ENCODE assay signal across 19 cellular contexts in the genomic region with DNA sequence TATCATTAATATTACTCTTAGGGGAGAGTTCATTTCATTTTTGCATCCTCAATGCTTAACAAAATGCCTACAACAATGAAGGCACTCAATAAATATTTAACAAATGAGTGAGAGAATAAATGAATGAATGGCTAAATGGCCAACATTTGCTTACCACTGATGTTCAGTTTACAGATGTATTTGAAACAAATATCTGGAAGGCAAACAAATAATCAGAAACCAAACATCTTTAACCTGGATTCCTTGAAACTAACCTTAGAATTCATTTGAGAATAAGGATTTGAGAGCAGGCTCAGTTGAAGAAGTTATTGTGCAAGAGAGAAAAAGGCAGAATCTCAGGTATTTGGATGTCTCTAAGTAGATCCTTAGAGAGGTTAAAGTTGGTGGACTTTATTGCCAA. TPM values are rescaled to one million over a fixed set of nuclear protein-coding genes. Genes with fewer than 3 reads are reported as not detected.
"Had no signal": no experiment of that assay in that cellular context is flagged by ENCODE, and none has a peak within 500 bp of the region (broad histone marks: within the 10 kb centered on the region; RNA-seq: fewer than 3 reads in every experiment).

No MANE protein-coding gene starts in this region.

- H3K27ac Mint-ChIP-seq: T-cell had no signal

- H3K36me3 Mint-ChIP-seq: T-cell had no signal

- H3K27me3 ChIP-seq: SJCRH30 had no signal

- H2AFZ ChIP-seq: PC-9 had no signal

- DNase-seq: NCI-H1092, NCI-H1105, NCI-H1436 treated with DMSO at 0.1 percent for 48 hours, NCI-H187 treated with DMSO at 0.1 percent for 48 hours, NCI-H2029, NCI-H774, SIG-M5, T-cell had no signal

- H3K9me3 Mint-ChIP-seq: T-cell had no signal

- H3K9me3 ChIP-seq: SJCRH30 had no signal

- H3K4me3 Mint-ChIP-seq: T-cell had no signal

- H3K4me1 ChIP-seq: SJCRH30 had no signal

- H3K27ac ChIP-seq: PC-9, RWPE1, SJCRH30, SK-N-MC had no signal

- H3K4me3 ChIP-seq: PC-9, SJCRH30, SK-N-MC had no signal

- ATAC-seq: Right ventricle myocardium inferior, T-cell had no signal

- H3K4me1 Mint-ChIP-seq: T-cell had no signal

- H3K4me2 ChIP-seq: PC-9 had no signal

- H3K36me3 ChIP-seq: SJCRH30 had no signal

RNA-seq across cellular contexts. Expression of a gene that starts 8.4 kb away (rescaled TPM):
- total RNA-seq: LHCN-M2, MCF 10A, NCI-H460, OCI-LY7, PC-9, Right ventricle myocardium inferior, RPMI7951, SJCRH30, SK-MEL-5, T-cell had no signal
